Comparison of ENCODE assay signal across 16 cellular contexts in genomic region chr1:2018217-2019161, GRCh38. TPM values are rescaled to one million over a fixed set of nuclear protein-coding genes. Genes with fewer than 3 reads are reported as not detected.
A peak's percentile ranks its signal among the peaks of the same experiment; 100 is the strongest.
DNase-seq lines count a peak whose midpoint lies in the region; ATAC-seq and TF ChIP-seq lines count a peak whose summit lies in the region.
"Had no signal": no experiment of that assay in that cellular context is flagged by ENCODE, and none has a peak within 500 bp of the region (broad histone marks: within the 10 kb centered on the region; RNA-seq: fewer than 3 reads in every experiment).

No MANE protein-coding gene starts in this region.

- H3K27ac Mint-ChIP-seq in CD4-positive, CD25-positive, alpha-beta regulatory T cell: no peak overlapping the region
- H3K27ac Mint-ChIP-seq in GM23338 (no peak overlapping the region), natural killer cell (no peak overlapping the region)
- no peak overlapping the region for H3K27ac Mint-ChIP-seq in central memory CD8-positive, alpha-beta T cell (ENCODE audit: low read depth)

- H4K20me1 ChIP-seq in GM23338 (replicated peaks; ENCODE audit: insufficient read depth): no peaks in the 10 kb centered on the region

- ATAC-seq in CD4-positive, CD25-positive, alpha-beta regulatory T cell (ENCODE audit: low read depth in 2 of 2): no peak
- ATAC-seq in GM23338 (peak; percentile 27), natural killer cell (no peak), sciatic nerve (no peak)
- ATAC-seq in central memory CD8-positive, alpha-beta T cell (replicated peaks; ENCODE audit: extremely low read depth, poor library complexity, severe bottlenecking): no peak

- peak overlapping the region; percentile 72 for H3K4me2 ChIP-seq in GM23338

- peak overlapping the region; percentile 24 to 86 (median 54) for H3K4me3 Mint-ChIP-seq in CD4-positive, CD25-positive, alpha-beta regulatory T cell
- H3K4me3 Mint-ChIP-seq in GM23338 (peak overlapping the region; percentile 74), natural killer cell (peak overlapping the region; percentile 17)
- peak overlapping the region; percentile 75 for H3K4me3 Mint-ChIP-seq in central memory CD8-positive, alpha-beta T cell

- peaks cover 6% of the 10 kb centered on the region for H3K4me1 ChIP-seq in CD4-positive, CD25-positive, alpha-beta regulatory T cell (ENCODE audit: control insufficient read depth, insufficient read depth, low read length, poor library complexity, severe bottlenecking)
- H3K4me1 ChIP-seq in GM23338 (ENCODE audit: insufficient read depth) (peaks cover 8% of the 10 kb centered on the region; the same call in 1 of the 2 replicates), SJCRH30 (no peaks in the 10 kb centered on the region)
- H3K4me1 ChIP-seq: foreskin keratinocyte had no signal

- H3K9me2 ChIP-seq in GM23338 (ENCODE audit: insufficient read depth): no peaks in the 10 kb centered on the region

- DNase-seq in CD4-positive, CD25-positive, alpha-beta regulatory T cell: no peak
- DNase-seq in GM23338 (ENCODE audit: low spot score): peak; percentile 44
- DNase-seq in central memory CD8-positive, alpha-beta T cell (ENCODE audit: low spot score in 2 of 2): no peak
- no peak for DNase-seq in natural killer cell
- DNase-seq in activated gamma-delta T cell treated with Interleukin-2 at 50 U/mL for 16 hours: no peak
- DNase-seq in SJCRH30: no peak
- DNase-seq in substantia nigra (lab: John Stamatoyannopoulos, UW): no peak
- no peak for DNase-seq in sciatic nerve (ENCODE audit: low spot score)
- DNase-seq: brain microvascular endothelial cell, C1 segment of cervical spinal cord, foreskin keratinocyte, kidney, NCI-H446, OCI-M1 had no signal

- no peaks in the 10 kb centered on the region for H3K9me3 ChIP-seq in CD4-positive, CD25-positive, alpha-beta regulatory T cell (ENCODE audit: control insufficient read depth in 2 of 2, low read length in 2 of 2)
- no peaks in the 10 kb centered on the region for H3K9me3 ChIP-seq in SJCRH30 (replicated peaks)

- peaks cover 7% of the 10 kb centered on the region; the same call in 1 of the 2 replicates for H3F3A ChIP-seq in GM23338 (replicated peaks; ENCODE audit: low read depth)

- no peaks in the 10 kb centered on the region for H3K36me3 ChIP-seq in CD4-positive, CD25-positive, alpha-beta regulatory T cell (ENCODE audit: control insufficient read depth, insufficient read depth, low read length)
- no peaks in the 10 kb centered on the region for H3K36me3 ChIP-seq in GM23338 (ENCODE audit: insufficient read depth)
- no peaks in the 10 kb centered on the region for H3K36me3 ChIP-seq in SJCRH30
- H3K36me3 ChIP-seq: brain microvascular endothelial cell had no signal

- H3K4me3 ChIP-seq in CD4-positive, CD25-positive, alpha-beta regulatory T cell (ENCODE audit: low read depth, low read length): no peak overlapping the region
- H3K4me3 ChIP-seq in GM23338 (peak overlapping the region; percentile 57), SJCRH30 (no peak overlapping the region)
- H3K4me3 ChIP-seq: K562 had no signal

- intact Hi-C loops in natural killer cell (cut with micrococcal nuclease): no loop called here
- intact Hi-C loops in sciatic nerve (cut with DNase I): no loop called here

- peaks cover 0 to 6% (median 0%) of the 10 kb centered on the region in 7 donors for H3K9me3 Mint-ChIP-seq in CD4-positive, CD25-positive, alpha-beta regulatory T cell
- H3K9me3 Mint-ChIP-seq in GM23338: no peaks in the 10 kb centered on the region
- H3K9me3 Mint-ChIP-seq in central memory CD8-positive, alpha-beta T cell: no peaks in the 10 kb centered on the region
- no peaks in the 10 kb centered on the region for H3K9me3 Mint-ChIP-seq in natural killer cell

- no peaks in the 10 kb centered on the region for H3K36me3 Mint-ChIP-seq in CD4-positive, CD25-positive, alpha-beta regulatory T cell
- no peaks in the 10 kb centered on the region for H3K36me3 Mint-ChIP-seq in GM23338 (ENCODE audit: low read depth)
- H3K36me3 Mint-ChIP-seq in central memory CD8-positive, alpha-beta T cell (ENCODE audit: insufficient read depth): peaks cover 6% of the 10 kb centered on the region
- no peaks in the 10 kb centered on the region for H3K36me3 Mint-ChIP-seq in natural killer cell

- H3K27me3 Mint-ChIP-seq in CD4-positive, CD25-positive, alpha-beta regulatory T cell: peaks cover 52% of the 10 kb centered on the region
- H3K27me3 Mint-ChIP-seq in GM23338 (ENCODE audit: insufficient read depth, low read depth, poor library complexity) (peaks cover 40% of the 10 kb centered on the region), natural killer cell (ENCODE audit: low read depth in 2 of 2) (peaks cover 37 to 53% of the 10 kb centered on the region in 2 donors)
- H3K27me3 Mint-ChIP-seq in central memory CD8-positive, alpha-beta T cell: peaks cover 87% of the 10 kb centered on the region

- no peak overlapping the region for H3K27ac ChIP-seq in CD4-positive, CD25-positive, alpha-beta regulatory T cell (ENCODE audit: insufficient read depth, low read length, poor library complexity, severe bottlenecking)
- H3K27ac ChIP-seq in GM23338 (ENCODE audit: low read depth): no peak overlapping the region
- no peak overlapping the region for H3K27ac ChIP-seq in SJCRH30
- H3K27ac ChIP-seq in substantia nigra (ENCODE audit: low read depth, low read length, poor library complexity, severe bottlenecking): no peak overlapping the region
- H3K27ac ChIP-seq: brain microvascular endothelial cell, foreskin keratinocyte had no signal

- H3K27me3 ChIP-seq in CD4-positive, CD25-positive, alpha-beta regulatory T cell (ENCODE audit: control insufficient read depth, insufficient read depth, low read length): peaks cover 4% of the 10 kb centered on the region
- H3K27me3 ChIP-seq in GM23338 (ENCODE audit: insufficient read depth): peaks cover 14% of the 10 kb centered on the region
- H3K27me3 ChIP-seq in SJCRH30: peaks cover 27% of the 10 kb centered on the region

- peak overlapping the region; percentile 90 for H2AFZ ChIP-seq in GM23338

- H3K79me2 ChIP-seq in GM23338 (replicated peaks; ENCODE audit: insufficient read depth): no peaks in the 10 kb centered on the region

- H3K4me1 Mint-ChIP-seq in CD4-positive, CD25-positive, alpha-beta regulatory T cell: peaks cover 0 to 23% (median 1%) of the 10 kb centered on the region in 4 donors
- peaks cover 9% of the 10 kb centered on the region for H3K4me1 Mint-ChIP-seq in GM23338
- peaks cover 5% of the 10 kb centered on the region for H3K4me1 Mint-ChIP-seq in central memory CD8-positive, alpha-beta T cell
- H3K4me1 Mint-ChIP-seq in natural killer cell: peaks cover 0 to 5% of the 10 kb centered on the region in 2 donors

- TF ChIP-seq CTCF in GM23338 (conservative IDR thresholded peaks at IDR 0.05; ENCODE audit: low read depth in 2 of 2) (no peak), natural killer cell (IDR thresholded peaks at IDR 0.05) (no peak)

RNA-seq across cellular contexts. Expression of gene GABRD, which starts 0.7 kb away (rescaled TPM):
- 0.22 TPM for total RNA-seq in CD4-positive, CD25-positive, alpha-beta regulatory T cell
- not detected for polyA plus RNA-seq in CD4-positive, CD25-positive, alpha-beta regulatory T cell
- 2.8 and 5.1 TPM in 2 replicates for total RNA-seq in GM23338 (2014; rRNA removed; shearing (Covaris generic))
- 1.7 and 2.1 TPM in 2 replicates for polyA plus RNA-seq in GM23338 (2016; fragmentation: Nextera tagmentation; extraction: Ambion mirVana)
- total RNA-seq in natural killer cell: under 1 TPM in 2 of 3 donors, not detected in 1; 0.19 to 0.33 TPM
- total RNA-seq in SJCRH30 (2014; rRNA removed; shearing (Covaris generic)): not detected in 2 replicates
- total RNA-seq in sciatic nerve: not detected
- total RNA-seq: foreskin keratinocyte, mononuclear cell had no signal
- polyA plus RNA-seq: foreskin keratinocyte, K562 had no signal

RNA-seq across cellular contexts. Expression of gene CFAP74, which starts 14.9 kb away (rescaled TPM):
- total RNA-seq in CD4-positive, CD25-positive, alpha-beta regulatory T cell: not detected
- not detected for polyA plus RNA-seq in CD4-positive, CD25-positive, alpha-beta regulatory T cell
- total RNA-seq in GM23338 (2014; rRNA removed; shearing (Covaris generic)): 0.16 TPM in 1 of 2 replicates, not detected in the other
- 0.21 and 0.24 TPM in 2 replicates for polyA plus RNA-seq in GM23338 (2016; fragmentation: Nextera tagmentation; extraction: Ambion mirVana)
- total RNA-seq in natural killer cell (not detected), sciatic nerve (0.09 TPM)
- total RNA-seq in SJCRH30 (2014; rRNA removed; shearing (Covaris generic)): not detected in 2 replicates
- total RNA-seq: kidney had no signal

RNA-seq across cellular contexts. Expression of gene PRKCZ, which starts 31.7 kb away (rescaled TPM):
- total RNA-seq in CD4-positive, CD25-positive, alpha-beta regulatory T cell: 42.7 TPM
- 10 to 100 TPM; 11.0 to 13.9 (median 12.5) TPM for polyA plus RNA-seq in CD4-positive, CD25-positive, alpha-beta regulatory T cell
- 36.9 and 42.3 TPM in 2 replicates for total RNA-seq in GM23338 (2014; rRNA removed; shearing (Covaris generic))
- polyA plus RNA-seq in GM23338 (2016; fragmentation: Nextera tagmentation; extraction: Ambion mirVana): 22.5 and 26.2 TPM in 2 replicates
- total RNA-seq in natural killer cell (10 to 100 TPM; 25.1 to 37.1 (median 30.5) TPM), sciatic nerve (3.5 TPM)
- 0.56 and 0.83 TPM in 2 replicates for total RNA-seq in SJCRH30 (2014; rRNA removed; shearing (Covaris generic))

Comparison
In these comparisons a context has a peak if more than half of its experiments do, and no peak if none do; other contexts are left out.
1. H3K4me3 Mint-ChIP-seq: peak in every context shown above with its lines; median percentile 75 in central memory CD8-positive, alpha-beta T cell; 74 in GM23338; 54 in CD4-positive, CD25-positive, alpha-beta regulatory T cell; 17 in natural killer cell.